17 cellular contexts compared by ENCODE assay signal in genomic region chr1:11946647-11947046, GRCh38.
"Had no signal": no experiment of that assay in that cellular context is flagged by ENCODE, and none has a peak within 500 bp of the region (broad histone marks: within the 10 kb centered on the region; RNA-seq: fewer than 3 reads in every experiment).

No MANE protein-coding gene starts in this region.

- H3K9me3 ChIP-seq: ascending aorta, breast epithelium, prostate gland, tibial nerve, uterus had no signal

- H3K36me3 ChIP-seq: breast epithelium, uterus had no signal

- H3K27ac Mint-ChIP-seq: activated CD4-positive, alpha-beta T cell treated with anti-CD3 and anti-CD28 coated beads, Interleukin-2, amount 10 ng/mL, durations not matched to agents 7 days and 5 days; dendritic cell treated with granulocyte-macrophage colony-stimulating factor and Interleukin-4, amounts not matched to agents 40 ng/mL and 50 ng/mL, for 4 days; effector memory CD8-positive, alpha-beta T cell; naive B cell had no signal

- H3K27ac ChIP-seq: ascending aorta, breast epithelium, prostate gland, tibial nerve, uterus had no signal

- DNase-seq: activated CD4-positive, alpha-beta T cell treated with anti-CD3 and anti-CD28 coated beads, Interleukin-2, amount 10 ng/mL, durations not matched to agents 7 days and 5 days; cerebellar nuclear complex; effector memory CD8-positive, alpha-beta T cell; mammary epithelial cell; naive B cell; occipital lobe; right cardiac atrium; small intestine; stimulated activated CD4-positive, alpha-beta T cell treated with anti-CD3 and anti-CD28 coated beads, Interleukin-4, amount 100 ng/mL, for 24 hours; stimulated activated naive CD4-positive, alpha-beta T cell treated with Interleukin-2 at 50 U/mL for 16 hours; substantia nigra; uterus had no signal

- H3K4me1 ChIP-seq: ascending aorta, breast epithelium, prostate gland, tibial nerve, uterus had no signal

- H3K9me3 Mint-ChIP-seq: effector memory CD8-positive, alpha-beta T cell; naive B cell had no signal

- H3K4me3 Mint-ChIP-seq: activated CD4-positive, alpha-beta T cell treated with anti-CD3 and anti-CD28 coated beads, Interleukin-2, amount 10 ng/mL, durations not matched to agents 7 days and 5 days; dendritic cell treated with granulocyte-macrophage colony-stimulating factor and Interleukin-4, amounts not matched to agents 40 ng/mL and 50 ng/mL, for 4 days; effector memory CD8-positive, alpha-beta T cell; naive B cell had no signal

- H3K27me3 Mint-ChIP-seq: activated CD4-positive, alpha-beta T cell treated with anti-CD3 and anti-CD28 coated beads, Interleukin-2, amount 10 ng/mL, durations not matched to agents 7 days and 5 days; dendritic cell treated with granulocyte-macrophage colony-stimulating factor and Interleukin-4, amounts not matched to agents 40 ng/mL and 50 ng/mL, for 4 days; effector memory CD8-positive, alpha-beta T cell; naive B cell had no signal

- ATAC-seq: effector memory CD8-positive, alpha-beta T cell; right cardiac atrium had no signal

- H3K4me3 ChIP-seq: ascending aorta, breast epithelium, prostate gland, tibial nerve, uterus had no signal

- H3K36me3 Mint-ChIP-seq: naive B cell had no signal

- H3K4me1 Mint-ChIP-seq: activated CD4-positive, alpha-beta T cell treated with anti-CD3 and anti-CD28 coated beads, Interleukin-2, amount 10 ng/mL, durations not matched to agents 7 days and 5 days; naive B cell had no signal

- H3K27me3 ChIP-seq: ascending aorta, breast epithelium, tibial nerve, uterus had no signal
